Comparison of ENCODE assay signal across 1 cellular context in the genomic region with DNA sequence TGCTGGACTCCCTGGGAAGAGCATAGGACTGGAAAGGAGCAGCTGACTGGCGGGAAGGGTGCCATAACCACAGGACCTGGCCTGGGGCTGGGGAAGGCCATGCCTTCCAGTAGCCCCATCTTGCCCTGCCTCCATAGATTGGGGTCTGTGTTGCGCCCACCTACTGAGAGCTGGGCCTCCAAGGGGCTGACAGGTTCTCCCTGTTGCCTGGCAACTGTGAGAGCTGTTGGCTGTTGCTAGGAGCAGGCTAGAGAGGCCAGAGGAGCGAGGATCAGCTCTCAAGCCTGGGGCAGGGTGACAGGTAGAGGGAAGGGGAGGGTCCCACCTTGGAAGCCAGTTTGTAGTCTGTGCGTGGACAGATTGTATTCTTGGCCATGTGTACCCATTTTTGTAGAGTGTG.
TF ChIP-seq lines count a peak whose summit lies in the region.

No MANE protein-coding gene starts in this region.

TF ChIP-seq in HepG2, 621 proteins besides CTCF, POLR2A, EP300 and RAD21 (continues in another document):
- TF ChIP-seq ZNF644 (CRISPR knock-in tag; IDR thresholded peaks at IDR 0.05; ENCODE audit: low read depth) (no peak), RFX1 (IDR thresholded peaks at IDR 0.05) (peak; percentile 73; the same call in 1 of the 2 replicates), SOX6 (IDR thresholded peaks at IDR 0.05) (no peak), SOX6 (CRISPR knock-in tag; IDR thresholded peaks at IDR 0.05) (no peak), ZNF674 (CRISPR knock-in tag; IDR thresholded peaks at IDR 0.05; ENCODE audit: low read depth) (no peak), ZSCAN31 (CRISPR knock-in tag; IDR thresholded peaks at IDR 0.05; ENCODE audit: low read depth) (no peak), DPF2 (CRISPR knock-in tag; IDR thresholded peaks at IDR 0.05; ENCODE audit: borderline replicate concordance, low read depth) (no peak), NFKBIZ (CRISPR knock-in tag; IDR thresholded peaks at IDR 0.05) (no peak), MIER2 (CRISPR knock-in tag; IDR thresholded peaks at IDR 0.05) (no peak), HDAC2 (CRISPR knock-in tag; IDR thresholded peaks at IDR 0.05) (no peak), ZNF33A (CRISPR knock-in tag; IDR thresholded peaks at IDR 0.05; ENCODE audit: borderline replicate concordance) (no peak), RBM39 (IDR thresholded peaks at IDR 0.05; ENCODE audit: low read depth, low read length, poor library complexity, severe bottlenecking) (no peak), ZNF362 (CRISPR knock-in tag; IDR thresholded peaks at IDR 0.05; ENCODE audit: borderline replicate concordance) (no peak), THAP11 (CRISPR knock-in tag; IDR thresholded peaks at IDR 0.05) (no peak), ZSCAN29 (CRISPR knock-in tag; conservative IDR thresholded peaks at IDR 0.05) (no peak), FOXO4 (CRISPR knock-in tag; conservative IDR thresholded peaks at IDR 0.05) (no peak), ZNF274 (CRISPR knock-in tag; IDR thresholded peaks at IDR 0.05) (no peak), SSRP1 (CRISPR knock-in tag; IDR thresholded peaks at IDR 0.05) (no peak), ATF3 (CRISPR knock-in tag; IDR thresholded peaks at IDR 0.05) (no peak), ISX (CRISPR knock-in tag; conservative IDR thresholded peaks at IDR 0.05) (no peak), RFX3 (CRISPR knock-in tag; IDR thresholded peaks at IDR 0.05) (peak; percentile 56), ZNF335 (CRISPR knock-in tag; IDR thresholded peaks at IDR 0.05) (no peak), IKZF5 (CRISPR knock-in tag; IDR thresholded peaks at IDR 0.05) (peak; percentile 51; the same call in 1 of the 2 replicates), ZMYM4 (CRISPR knock-in tag; IDR thresholded peaks at IDR 0.05) (no peak), RFX5 (IDR thresholded peaks at IDR 0.05; ENCODE audit: low read depth, low read length) (0 out of 2 replicates have a peak, but pooled peaks have one; percentile 17), POLR2AphosphoS5 (IDR thresholded peaks at IDR 0.05; ENCODE audit: low read depth, low read length) (no peak), KLF15 (CRISPR knock-in tag; IDR thresholded peaks at IDR 0.05; ENCODE audit: borderline replicate concordance) (no peak), E2F1 (CRISPR knock-in tag; IDR thresholded peaks at IDR 0.05) (no peak), SNAPC2 (CRISPR knock-in tag; IDR thresholded peaks at IDR 0.05) (no peak), DNMT1 (CRISPR knock-in tag; IDR thresholded peaks at IDR 0.05) (no peak), ZNF891 (CRISPR knock-in tag; IDR thresholded peaks at IDR 0.05) (no peak), AGO1 (IDR thresholded peaks at IDR 0.05; ENCODE audit: low read depth, low read length, poor library complexity, severe bottlenecking) (no peak), JUNB (CRISPR knock-in tag; IDR thresholded peaks at IDR 0.05; ENCODE audit: borderline replicate concordance) (no peak), SYNCRIP (IDR thresholded peaks at IDR 0.05; ENCODE audit: insufficient read depth, low read depth, low read length) (no peak), FOXO1 (CRISPR knock-in tag; IDR thresholded peaks at IDR 0.05) (no peak)
- TF ChIP-seq, protein P1, sequence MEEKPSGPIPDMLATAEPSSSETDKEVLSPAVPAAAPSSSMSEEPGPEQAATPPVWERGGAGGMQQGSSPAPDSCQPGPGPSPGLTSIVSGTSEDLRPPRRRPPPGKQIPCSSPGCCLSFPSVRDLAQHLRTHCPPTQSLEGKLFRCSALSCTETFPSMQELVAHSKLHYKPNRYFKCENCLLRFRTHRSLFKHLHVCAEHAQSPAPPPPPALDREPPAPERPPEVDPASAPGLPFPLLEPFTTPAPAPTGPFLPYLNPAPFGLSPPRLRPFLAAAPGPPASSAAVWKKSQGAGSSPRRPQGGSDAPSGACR (CRISPR knock-in tag; IDR thresholded peaks at IDR 0.05) = no peak
- TF ChIP-seq, protein P2, sequence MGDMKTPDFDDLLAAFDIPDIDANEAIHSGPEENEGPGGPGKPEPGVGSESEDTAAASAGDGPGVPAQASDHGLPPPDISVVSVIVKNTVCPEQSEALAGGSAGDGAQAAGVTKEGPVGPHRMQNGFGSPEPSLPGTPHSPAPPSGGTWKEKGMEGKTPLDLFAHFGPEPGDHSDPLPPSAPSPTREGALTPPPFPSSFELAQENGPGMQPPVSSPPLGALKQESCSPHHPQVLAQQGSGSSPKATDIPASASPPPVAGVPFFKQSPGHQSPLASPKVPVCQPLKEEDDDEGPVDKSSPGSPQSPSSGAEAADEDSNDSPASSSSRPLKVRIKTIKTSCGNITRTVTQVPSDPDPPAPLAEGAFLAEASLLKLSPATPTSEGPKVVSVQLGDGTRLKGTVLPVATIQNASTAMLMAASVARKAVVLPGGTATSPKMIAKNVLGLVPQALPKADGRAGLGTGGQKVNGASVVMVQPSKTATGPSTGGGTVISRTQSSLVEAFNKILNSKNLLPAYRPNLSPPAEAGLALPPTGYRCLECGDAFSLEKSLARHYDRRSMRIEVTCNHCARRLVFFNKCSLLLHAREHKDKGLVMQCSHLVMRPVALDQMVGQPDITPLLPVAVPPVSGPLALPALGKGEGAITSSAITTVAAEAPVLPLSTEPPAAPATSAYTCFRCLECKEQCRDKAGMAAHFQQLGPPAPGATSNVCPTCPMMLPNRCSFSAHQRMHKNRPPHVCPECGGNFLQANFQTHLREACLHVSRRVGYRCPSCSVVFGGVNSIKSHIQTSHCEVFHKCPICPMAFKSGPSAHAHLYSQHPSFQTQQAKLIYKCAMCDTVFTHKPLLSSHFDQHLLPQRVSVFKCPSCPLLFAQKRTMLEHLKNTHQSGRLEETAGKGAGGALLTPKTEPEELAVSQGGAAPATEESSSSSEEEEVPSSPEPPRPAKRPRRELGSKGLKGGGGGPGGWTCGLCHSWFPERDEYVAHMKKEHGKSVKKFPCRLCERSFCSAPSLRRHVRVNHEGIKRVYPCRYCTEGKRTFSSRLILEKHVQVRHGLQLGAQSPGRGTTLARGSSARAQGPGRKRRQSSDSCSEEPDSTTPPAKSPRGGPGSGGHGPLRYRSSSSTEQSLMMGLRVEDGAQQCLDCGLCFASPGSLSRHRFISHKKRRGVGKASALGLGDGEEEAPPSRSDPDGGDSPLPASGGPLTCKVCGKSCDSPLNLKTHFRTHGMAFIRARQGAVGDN (CRISPR knock-in tag; IDR thresholded peaks at IDR 0.05) = peak; percentile 10; the same call in 1 of the 2 replicates
- TF ChIP-seq, protein P3, sequence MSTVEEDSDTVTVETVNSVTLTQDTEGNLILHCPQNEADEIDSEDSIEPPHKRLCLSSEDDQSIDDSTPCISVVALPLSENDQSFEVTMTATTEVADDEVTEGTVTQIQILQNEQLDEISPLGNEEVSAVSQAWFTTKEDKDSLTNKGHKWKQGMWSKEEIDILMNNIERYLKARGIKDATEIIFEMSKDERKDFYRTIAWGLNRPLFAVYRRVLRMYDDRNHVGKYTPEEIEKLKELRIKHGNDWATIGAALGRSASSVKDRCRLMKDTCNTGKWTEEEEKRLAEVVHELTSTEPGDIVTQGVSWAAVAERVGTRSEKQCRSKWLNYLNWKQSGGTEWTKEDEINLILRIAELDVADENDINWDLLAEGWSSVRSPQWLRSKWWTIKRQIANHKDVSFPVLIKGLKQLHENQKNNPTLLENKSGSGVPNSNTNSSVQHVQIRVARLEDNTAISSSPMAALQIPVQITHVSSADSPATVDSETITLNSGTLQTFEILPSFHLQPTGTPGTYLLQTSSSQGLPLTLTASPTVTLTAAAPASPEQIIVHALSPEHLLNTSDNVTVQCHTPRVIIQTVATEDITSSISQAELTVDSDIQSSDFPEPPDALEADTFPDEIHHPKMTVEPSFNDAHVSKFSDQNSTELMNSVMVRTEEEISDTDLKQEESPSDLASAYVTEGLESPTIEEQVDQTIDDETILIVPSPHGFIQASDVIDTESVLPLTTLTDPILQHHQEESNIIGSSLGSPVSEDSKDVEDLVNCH (CRISPR knock-in tag; IDR thresholded peaks at IDR 0.05) = no peak
- TF ChIP-seq, protein P4, sequence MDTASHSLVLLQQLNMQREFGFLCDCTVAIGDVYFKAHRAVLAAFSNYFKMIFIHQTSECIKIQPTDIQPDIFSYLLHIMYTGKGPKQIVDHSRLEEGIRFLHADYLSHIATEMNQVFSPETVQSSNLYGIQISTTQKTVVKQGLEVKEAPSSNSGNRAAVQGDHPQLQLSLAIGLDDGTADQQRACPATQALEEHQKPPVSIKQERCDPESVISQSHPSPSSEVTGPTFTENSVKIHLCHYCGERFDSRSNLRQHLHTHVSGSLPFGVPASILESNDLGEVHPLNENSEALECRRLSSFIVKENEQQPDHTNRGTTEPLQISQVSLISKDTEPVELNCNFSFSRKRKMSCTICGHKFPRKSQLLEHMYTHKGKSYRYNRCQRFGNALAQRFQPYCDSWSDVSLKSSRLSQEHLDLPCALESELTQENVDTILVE (CRISPR knock-in tag; IDR thresholded peaks at IDR 0.05) = no peak
- TF ChIP-seq, protein P5, sequence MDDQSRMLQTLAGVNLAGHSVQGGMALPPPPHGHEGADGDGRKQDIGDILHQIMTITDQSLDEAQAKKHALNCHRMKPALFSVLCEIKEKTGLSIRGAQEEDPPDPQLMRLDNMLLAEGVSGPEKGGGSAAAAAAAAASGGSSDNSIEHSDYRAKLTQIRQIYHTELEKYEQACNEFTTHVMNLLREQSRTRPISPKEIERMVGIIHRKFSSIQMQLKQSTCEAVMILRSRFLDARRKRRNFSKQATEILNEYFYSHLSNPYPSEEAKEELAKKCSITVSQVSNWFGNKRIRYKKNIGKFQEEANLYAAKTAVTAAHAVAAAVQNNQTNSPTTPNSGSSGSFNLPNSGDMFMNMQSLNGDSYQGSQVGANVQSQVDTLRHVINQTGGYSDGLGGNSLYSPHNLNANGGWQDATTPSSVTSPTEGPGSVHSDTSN (CRISPR knock-in tag; IDR thresholded peaks at IDR 0.05; ENCODE audit: borderline replicate concordance) = no peak
- TF ChIP-seq, protein P6, sequence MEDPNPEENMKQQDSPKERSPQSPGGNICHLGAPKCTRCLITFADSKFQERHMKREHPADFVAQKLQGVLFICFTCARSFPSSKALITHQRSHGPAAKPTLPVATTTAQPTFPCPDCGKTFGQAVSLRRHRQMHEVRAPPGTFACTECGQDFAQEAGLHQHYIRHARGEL (CRISPR knock-in tag; IDR thresholded peaks at IDR 0.05) = no peak
- TF ChIP-seq, protein P7, sequence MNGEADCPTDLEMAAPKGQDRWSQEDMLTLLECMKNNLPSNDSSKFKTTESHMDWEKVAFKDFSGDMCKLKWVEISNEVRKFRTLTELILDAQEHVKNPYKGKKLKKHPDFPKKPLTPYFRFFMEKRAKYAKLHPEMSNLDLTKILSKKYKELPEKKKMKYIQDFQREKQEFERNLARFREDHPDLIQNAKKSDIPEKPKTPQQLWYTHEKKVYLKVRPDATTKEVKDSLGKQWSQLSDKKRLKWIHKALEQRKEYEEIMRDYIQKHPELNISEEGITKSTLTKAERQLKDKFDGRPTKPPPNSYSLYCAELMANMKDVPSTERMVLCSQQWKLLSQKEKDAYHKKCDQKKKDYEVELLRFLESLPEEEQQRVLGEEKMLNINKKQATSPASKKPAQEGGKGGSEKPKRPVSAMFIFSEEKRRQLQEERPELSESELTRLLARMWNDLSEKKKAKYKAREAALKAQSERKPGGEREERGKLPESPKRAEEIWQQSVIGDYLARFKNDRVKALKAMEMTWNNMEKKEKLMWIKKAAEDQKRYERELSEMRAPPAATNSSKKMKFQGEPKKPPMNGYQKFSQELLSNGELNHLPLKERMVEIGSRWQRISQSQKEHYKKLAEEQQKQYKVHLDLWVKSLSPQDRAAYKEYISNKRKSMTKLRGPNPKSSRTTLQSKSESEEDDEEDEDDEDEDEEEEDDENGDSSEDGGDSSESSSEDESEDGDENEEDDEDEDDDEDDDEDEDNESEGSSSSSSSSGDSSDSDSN (CRISPR knock-in tag; IDR thresholded peaks at IDR 0.05) = no peak
